In genomic region chr2:156800065-156800556, GRCh38 we compare ENCODE assay signal across 18 cellular contexts.
DNase-seq lines count a peak whose midpoint lies in the region; ATAC-seq and TF ChIP-seq lines count a peak whose summit lies in the region.
"Had no signal": no experiment of that assay in that cellular context is flagged by ENCODE, and none has a peak within 500 bp of the region (broad histone marks: within the 10 kb centered on the region; RNA-seq: fewer than 3 reads in every experiment).

No MANE protein-coding gene starts in this region.

- no peaks in the 10 kb centered on the region for H3K4me1 Mint-ChIP-seq in natural killer cell

- H3K9ac ChIP-seq in OCI-LY3 (ENCODE audit: low read length) (no peak overlapping the region), mesendoderm (ENCODE audit: low read length) (no peak overlapping the region)

- intact Hi-C loops in cardiac septum (cut with DNase I) (no loop called here), natural killer cell (cut with micrococcal nuclease) (no loop called here)

- H2AK5ac ChIP-seq in mesendoderm (ENCODE audit: low read length), result no peak overlapping the region

- no peaks in the 10 kb centered on the region for H3K36me3 ChIP-seq in OCI-LY3 (replicated peaks; ENCODE audit: low read depth, low read length)
- no peaks in the 10 kb centered on the region for H3K36me3 ChIP-seq in mesendoderm (ENCODE audit: control insufficient read depth, insufficient read depth, low read length)

- no peaks in the 10 kb centered on the region for H3K27me3 ChIP-seq in OCI-LY3 (ENCODE audit: low read depth, low read length)
- no peaks in the 10 kb centered on the region for H3K27me3 ChIP-seq in mesendoderm (ENCODE audit: insufficient read depth, low read length, poor library complexity)
- H3K27me3 ChIP-seq: testis had no signal

- no peak overlapping the region for H4K5ac ChIP-seq in mesendoderm (ENCODE audit: low read length)

- H3K56ac ChIP-seq in mesendoderm (ENCODE audit: low read length), result no peak overlapping the region

- H3K4me3 ChIP-seq in OCI-LY3 (ENCODE audit: low read length) (peak overlapping the region; percentile 33; the same call in 1 of the 2 replicates), mesendoderm (ENCODE audit: low read length) (no peak overlapping the region)
- H3K4me3 ChIP-seq: skin epidermis, testis had no signal

- no peaks in the 10 kb centered on the region for H3K79me1 ChIP-seq in mesendoderm (ENCODE audit: low read length)

- H3K27ac ChIP-seq in OCI-LY3 (ENCODE audit: low read length) (no peak overlapping the region), mesendoderm (ENCODE audit: low read depth, low read length) (peak overlapping the region; percentile 67)
- H3K27ac ChIP-seq: skin epidermis, testis had no signal

- no peak overlapping the region for H2BK120ac ChIP-seq in mesendoderm (ENCODE audit: low read depth, low read length)

- H3K4me1 ChIP-seq in OCI-LY3 (ENCODE audit: low read length) (peaks cover 14% of the 10 kb centered on the region), mesendoderm (ENCODE audit: control insufficient read depth, low read depth, low read length) (peaks cover 10% of the 10 kb centered on the region)
- H3K4me1 ChIP-seq: testis had no signal

- no peak overlapping the region for H3K27ac Mint-ChIP-seq in natural killer cell
- H3K27ac Mint-ChIP-seq: effector memory CD8-positive, alpha-beta T cell; natural killer cell treated with Interleukin-12 subunit alpha and Interleukin-12 subunit beta and Interleukin-15 and Interleukin-18, amount 100 ng/mL, for 72 hours had no signal

- H3K9me3 Mint-ChIP-seq in natural killer cell, result no peaks in the 10 kb centered on the region
- H3K9me3 Mint-ChIP-seq: activated T-cell treated with anti-CD3 and anti-CD28 coated beads, Interleukin-2, amount 50 U/mL, for 4 hours; natural killer cell treated with Interleukin-12 subunit alpha and Interleukin-12 subunit beta and Interleukin-15 and Interleukin-18, amount 100 ng/mL, for 72 hours had no signal

- no peaks in the 10 kb centered on the region for H3K36me3 Mint-ChIP-seq in natural killer cell
- H3K36me3 Mint-ChIP-seq: natural killer cell treated with Interleukin-12 subunit alpha and Interleukin-12 subunit beta and Interleukin-15 and Interleukin-18, amount 100 ng/mL, for 72 hours had no signal

- no CpG with 5 or more reads among the region's 3 CpGs for WGBS in mesendoderm (ENCODE audit: extremely low coverage, insufficient coverage, low lambda C conversion rate)

- TF ChIP-seq CTCF in OCI-LY3 (IDR thresholded peaks at IDR 0.05; ENCODE audit: low read depth, low read length) (no peak), natural killer cell (IDR thresholded peaks at IDR 0.05) (no peak)

- H3K79me2 ChIP-seq in OCI-LY3 (ENCODE audit: low read length) (no peaks in the 10 kb centered on the region), mesendoderm (ENCODE audit: control insufficient read depth, insufficient read depth, low read length) (no peaks in the 10 kb centered on the region)

- H2BK15ac ChIP-seq in mesendoderm (replicated peaks; ENCODE audit: low read depth), result no peak overlapping the region

- no peak overlapping the region for H4K8ac ChIP-seq in mesendoderm (ENCODE audit: low read depth, low read length)

- H2AFZ ChIP-seq in OCI-LY3 (ENCODE audit: low read depth, low read length), result peak overlapping the region; percentile 12; the same call in 1 of the 2 replicates

- H3K27me3 Mint-ChIP-seq in natural killer cell (ENCODE audit: low read depth in 2 of 2), result no peaks in the 10 kb centered on the region
- H3K27me3 Mint-ChIP-seq: natural killer cell treated with Interleukin-12 subunit alpha and Interleukin-12 subunit beta and Interleukin-15 and Interleukin-18, amount 100 ng/mL, for 72 hours had no signal

- H3K18ac ChIP-seq in mesendoderm (ENCODE audit: low read length), result no peak overlapping the region

- H3K23ac ChIP-seq in mesendoderm (ENCODE audit: low read length), result no peak overlapping the region

- in situ Hi-C loops in G401 (cut with HindIII; ENCODE audit: low sequenced_read_pairs), result no loop called here

- H3K4ac ChIP-seq in mesendoderm (ENCODE audit: low read depth, low read length), result no peak overlapping the region

- ATAC-seq in HG02571 (IDR thresholded peaks at IDR 0.05; ENCODE audit: unreplicated experiment), result peak; percentile 50
- ATAC-seq in GM21526 (IDR thresholded peaks at IDR 0.05; ENCODE audit: low FRiP score, unreplicated experiment), result no peak
- no peak for ATAC-seq in natural killer cell
- ATAC-seq: activated T-cell treated with anti-CD3 and anti-CD28 coated beads, Interleukin-2, amount 50 U/mL, for 4 hours; effector memory CD8-positive, alpha-beta T cell; natural killer cell treated with Interleukin-12 subunit alpha and Interleukin-12 subunit beta and Interleukin-15 and Interleukin-18, amount 100 ng/mL, for 72 hours; SK-N-SH treated with all-trans-retinoic acid at 6 μM for 48 hours had no signal

- peak overlapping the region; percentile 49 for H3K4me2 ChIP-seq in OCI-LY3 (ENCODE audit: low read length)
- H3K4me2 ChIP-seq in mesendoderm (ENCODE audit: low read length), result no peak overlapping the region

- DNase-seq in G401 (ENCODE audit: low spot score) (peak; percentile 4), mesendoderm (peak; percentile 83), cardiac septum (ENCODE audit: low spot score) (no peak), natural killer cell (no peak)
- DNase-seq in activated effector memory CD4-positive, alpha-beta T cell treated with anti-CD3 and anti-CD28 coated beads, Interleukin-2, amount 50 U/mL, for 16 hours, result no peak
- DNase-seq: activated CD4-positive, CD25-positive, alpha-beta regulatory T cell; activated T-cell treated with anti-CD3 and anti-CD28 coated beads, Interleukin-2, amount 50 U/mL, for 4 hours; amygdala; C1 segment of cervical spinal cord; effector memory CD8-positive, alpha-beta T cell; NK-92 treated with Interleukin-12 subunit alpha and Interleukin-12 subunit beta, amount 100 ng/mL, for 24 hours; testis had no signal

- H2BK5ac ChIP-seq in mesendoderm (ENCODE audit: low read length), result no peak overlapping the region

- no peak overlapping the region for H3K4me3 Mint-ChIP-seq in natural killer cell
- H3K4me3 Mint-ChIP-seq: activated T-cell treated with anti-CD3 and anti-CD28 coated beads, Interleukin-2, amount 50 U/mL, for 4 hours; effector memory CD8-positive, alpha-beta T cell; natural killer cell treated with Interleukin-12 subunit alpha and Interleukin-12 subunit beta and Interleukin-15 and Interleukin-18, amount 100 ng/mL, for 72 hours had no signal

- H3K9me3 ChIP-seq in OCI-LY3 (ENCODE audit: insufficient read depth, low read length), result no peaks in the 10 kb centered on the region
- H3K9me3 ChIP-seq: testis had no signal

- no peaks in the 10 kb centered on the region for H4K20me1 ChIP-seq in OCI-LY3 (ENCODE audit: insufficient read depth, low read length)

Comparison
In these comparisons a context has a peak if more than half of its experiments do, and no peak if none do; other contexts are left out.
1. DNase-seq: peak in G401 (single experiment) and mesendoderm (single experiment); none in cardiac septum (single experiment), activated effector memory CD4-positive, alpha-beta T cell treated with anti-CD3 and anti-CD28 coated beads, Interleukin-2, amount 50 U/mL, for 16 hours (single experiment) and natural killer cell (single experiment).